Comparison of ENCODE assay signal across 8 cellular contexts in genomic region chr2:113602869-113603466, GRCh38. TPM values are rescaled to one million over a fixed set of nuclear protein-coding genes. Genes with fewer than 3 reads are reported as not detected.
A peak's percentile ranks its signal among the peaks of the same experiment; 100 is the strongest.
DNase-seq lines count a peak whose midpoint lies in the region; ATAC-seq and TF ChIP-seq lines count a peak whose summit lies in the region.

No MANE protein-coding gene starts in this region.

- no peak overlapping the region for H3K18ac ChIP-seq in mesenchymal stem cell (ENCODE audit: low read depth in 1 of 2, low read length in 2 of 2)

- CTCF ChIA-PET in mammary epithelial cell (lab: Charles Lee; ENCODE audit: low non-redundant PET): no interaction called here

- H2BK15ac ChIP-seq in mesenchymal stem cell (ENCODE audit: low read depth, poor library complexity, severe bottlenecking): no peak overlapping the region

- peak overlapping the region; percentile 87 for H3K4me3 Mint-ChIP-seq in stimulated activated naive CD8-positive, alpha-beta T cell treated with anti-CD3 and anti-CD28 coated beads, Interleukin-15, Interleukin-2, amounts not matched to agents 100 ng/mL and 50 ng/mL, for 24 hours

- no peak for ATAC-seq in stimulated activated naive CD8-positive, alpha-beta T cell treated with anti-CD3 and anti-CD28 coated beads, Interleukin-15, Interleukin-2, amounts not matched to agents 100 U/mL and 50 U/mL, for 24 hours
- ATAC-seq in HG03025 (IDR thresholded peaks at IDR 0.05; ENCODE audit: low FRiP score, unreplicated experiment): no peak

- H3K27me3 Mint-ChIP-seq in stimulated activated naive CD8-positive, alpha-beta T cell treated with anti-CD3 and anti-CD28 coated beads, Interleukin-15, Interleukin-2, amounts not matched to agents 100 ng/mL and 50 ng/mL, for 24 hours: no peaks in the 10 kb centered on the region

- no peak overlapping the region for H3K27ac ChIP-seq in mammary epithelial cell (ENCODE audit: insufficient read depth, low read depth, low read length)
- no peak overlapping the region for H3K27ac ChIP-seq in mesenchymal stem cell (ENCODE audit: low read length, poor library complexity, severe bottlenecking)

- no CpG with 5 or more reads among the region's 2 CpGs for WGBS in mammary epithelial cell (ENCODE audit: low coverage, missing lambda C conversion rate)
- WGBS in mesenchymal stem cell: 95% methylated on average over 2 of the region's 2 CpGs

- no peak overlapping the region for H2BK5ac ChIP-seq in mesenchymal stem cell (ENCODE audit: low read depth, low read length, poor library complexity, severe bottlenecking)

- no peaks in the 10 kb centered on the region for H3K36me3 ChIP-seq in mammary epithelial cell (ENCODE audit: insufficient read depth, low read length)
- H3K36me3 ChIP-seq in mesenchymal stem cell (ENCODE audit: control insufficient read depth in 1 of 2, insufficient read depth in 2 of 2, low read depth in 1 of 2, low read length in 2 of 2): peaks cover 0 to 4% of the 10 kb centered on the region in 2 experiments

- dilution Hi-C loops in mammary epithelial cell (cut with HindIII; ENCODE audit: low sequenced_read_pairs): no loop called here

- in situ Hi-C loops in mammary epithelial cell (cut with MboI; ENCODE audit: low sequenced_read_pairs in 2 of 2): no loop called here

- H3K79me2 ChIP-seq in mammary epithelial cell (ENCODE audit: insufficient read depth, low read length): no peaks in the 10 kb centered on the region

- H3K9me3 ChIP-seq in mammary epithelial cell (replicated peaks; ENCODE audit: insufficient read depth, low read length) (no peaks in the 10 kb centered on the region), mesenchymal stem cell (ENCODE audit: control insufficient read depth, low read length) (no peaks in the 10 kb centered on the region)

- H2BK120ac ChIP-seq in mesenchymal stem cell (ENCODE audit: low read depth, low read length): no peak overlapping the region

- intact Hi-C loops in mammary epithelial cell (cut with micrococcal nuclease): no loop called here

- H2AFZ ChIP-seq in mammary epithelial cell (ENCODE audit: low read depth, low read length): peak overlapping the region; percentile 79
- no peak overlapping the region for H2AFZ ChIP-seq in mesenchymal stem cell (ENCODE audit: low read depth, low read length)

- no peak overlapping the region for H3K14ac ChIP-seq in mesenchymal stem cell (ENCODE audit: low read length in 2 of 2)

- H3K9me3 Mint-ChIP-seq in stimulated activated naive CD8-positive, alpha-beta T cell treated with anti-CD3 and anti-CD28 coated beads, Interleukin-15, Interleukin-2, amounts not matched to agents 100 ng/mL and 50 ng/mL, for 24 hours: no peaks in the 10 kb centered on the region

- no peak overlapping the region for H2BK12ac ChIP-seq in mesenchymal stem cell (ENCODE audit: low read length in 2 of 2)

- H2AK5ac ChIP-seq in mesenchymal stem cell (ENCODE audit: low read length, severe bottlenecking): no peak overlapping the region

- H3K4me2 ChIP-seq in mammary epithelial cell (ENCODE audit: insufficient read depth, low read depth, low read length) (peak overlapping the region; percentile 40), mesenchymal stem cell (ENCODE audit: low read length, poor library complexity, severe bottlenecking) (no peak overlapping the region)

- no peaks in the 10 kb centered on the region for H3K79me1 ChIP-seq in mesenchymal stem cell (replicated peaks; ENCODE audit: low read length, poor library complexity, severe bottlenecking)

- H3K9ac ChIP-seq in mammary epithelial cell (ENCODE audit: insufficient read depth, low read length) (no peak overlapping the region), mesenchymal stem cell (ENCODE audit: low read length) (peak overlapping the region; percentile 90)

- H3K4me1 ChIP-seq in mammary epithelial cell (ENCODE audit: insufficient read depth, low read length) (no peaks in the 10 kb centered on the region), mesenchymal stem cell (ENCODE audit: control insufficient read depth, insufficient read depth, low read depth, low read length) (no peaks in the 10 kb centered on the region)

- TF ChIP-seq CTCF in mammary epithelial cell (conservative IDR thresholded peaks at IDR 0.05 in 1 of 2, IDR thresholded peaks at IDR 0.05 in 1 of 2; ENCODE audit: extremely low read depth in 1 of 2, insufficient read depth in 1 of 2, low read depth in 1 of 2, low read length in 2 of 2): no peak

- no TSS peak for BruUV-seq in mammary epithelial cell (replicated peaks; lab: Mats Ljungman, UMichigan)

- DNase-seq in stimulated activated naive CD8-positive, alpha-beta T cell treated with anti-CD3 and anti-CD28 coated beads, Interleukin-15, Interleukin-2, amounts not matched to agents 100 U/mL and 50 U/mL, for 24 hours: no peak
- DNase-seq in mammary epithelial cell (no peak), mesenchymal stem cell (no peak), SHP77 (lab: John Stamatoyannopoulos, UW) (no peak), mesenteric fat pad (ENCODE audit: low spot score) (no peak)
- no peak for DNase-seq in stimulated activated CD4-positive, alpha-beta T cell treated with anti-CD3 and anti-CD28 coated beads, Interleukin-2, amount 100 ng/mL, for 48 hours

- peak overlapping the region; percentile 89 for H3K27ac Mint-ChIP-seq in stimulated activated naive CD8-positive, alpha-beta T cell treated with anti-CD3 and anti-CD28 coated beads, Interleukin-15, Interleukin-2, amounts not matched to agents 100 ng/mL and 50 ng/mL, for 24 hours

- H3K27me3 ChIP-seq in mammary epithelial cell (ENCODE audit: insufficient read depth, low read length) (no peaks in the 10 kb centered on the region), mesenchymal stem cell (ENCODE audit: control insufficient read depth in 1 of 2, insufficient read depth in 1 of 2, low read length in 2 of 2) (no peaks in the 10 kb centered on the region)

- no peaks in the 10 kb centered on the region for H3K36me3 Mint-ChIP-seq in stimulated activated naive CD8-positive, alpha-beta T cell treated with anti-CD3 and anti-CD28 coated beads, Interleukin-15, Interleukin-2, amounts not matched to agents 100 ng/mL and 50 ng/mL, for 24 hours (ENCODE audit: low read depth)

- H4K91ac ChIP-seq in mesenchymal stem cell (ENCODE audit: low read length): no peak overlapping the region

- H3K4me1 Mint-ChIP-seq in stimulated activated naive CD8-positive, alpha-beta T cell treated with anti-CD3 and anti-CD28 coated beads, Interleukin-15, Interleukin-2, amounts not matched to agents 100 ng/mL and 50 ng/mL, for 24 hours (ENCODE audit: low read depth): peaks cover 11% of the 10 kb centered on the region

- no peak overlapping the region for H3K4ac ChIP-seq in mesenchymal stem cell (ENCODE audit: low read depth in 1 of 2, low read length in 2 of 2)

- no peak overlapping the region for H3K23ac ChIP-seq in mesenchymal stem cell (ENCODE audit: low read length in 2 of 2)

- no peaks in the 10 kb centered on the region for H4K20me1 ChIP-seq in mammary epithelial cell (ENCODE audit: insufficient read depth, low read length)

- H3K4me3 ChIP-seq in mammary epithelial cell (replicated peaks in 1 of 3; ENCODE audit: insufficient read depth in 1 of 3, low read depth in 2 of 3, low read length in 3 of 3) (peak overlapping the region; percentile 27 to 55 (median 54)), mesenchymal stem cell (ENCODE audit: insufficient read depth in 1 of 2, low read depth in 1 of 2, low read length in 2 of 2) (peak overlapping the region in 1 of 2 experiments; percentile 83)

- no peak overlapping the region for H4K8ac ChIP-seq in mesenchymal stem cell (ENCODE audit: low read length)

RNA-seq across cellular contexts. Expression of gene RABL2A, which starts 24.1 kb away (rescaled TPM):
- total RNA-seq in mammary epithelial cell: 10 to 100 TPM in 1 of 2 donors, 1 to 10 TPM in 1; 7.3 to 14.1 TPM
- polyA plus RNA-seq in mammary epithelial cell: 10.6 TPM
- polyA minus RNA-seq in mammary epithelial cell: 42.7 TPM
- 8.4 TPM for polyA plus RNA-seq in mesenchymal stem cell (2013, experiment 1 of 2)
- polyA plus RNA-seq in mesenchymal stem cell (2013, experiment 2 of 2): 7.7 TPM
- total RNA-seq in mesenteric fat pad: 11.4 TPM
